Comparison of ENCODE assay signal across 7 cellular contexts in the genomic region with DNA sequence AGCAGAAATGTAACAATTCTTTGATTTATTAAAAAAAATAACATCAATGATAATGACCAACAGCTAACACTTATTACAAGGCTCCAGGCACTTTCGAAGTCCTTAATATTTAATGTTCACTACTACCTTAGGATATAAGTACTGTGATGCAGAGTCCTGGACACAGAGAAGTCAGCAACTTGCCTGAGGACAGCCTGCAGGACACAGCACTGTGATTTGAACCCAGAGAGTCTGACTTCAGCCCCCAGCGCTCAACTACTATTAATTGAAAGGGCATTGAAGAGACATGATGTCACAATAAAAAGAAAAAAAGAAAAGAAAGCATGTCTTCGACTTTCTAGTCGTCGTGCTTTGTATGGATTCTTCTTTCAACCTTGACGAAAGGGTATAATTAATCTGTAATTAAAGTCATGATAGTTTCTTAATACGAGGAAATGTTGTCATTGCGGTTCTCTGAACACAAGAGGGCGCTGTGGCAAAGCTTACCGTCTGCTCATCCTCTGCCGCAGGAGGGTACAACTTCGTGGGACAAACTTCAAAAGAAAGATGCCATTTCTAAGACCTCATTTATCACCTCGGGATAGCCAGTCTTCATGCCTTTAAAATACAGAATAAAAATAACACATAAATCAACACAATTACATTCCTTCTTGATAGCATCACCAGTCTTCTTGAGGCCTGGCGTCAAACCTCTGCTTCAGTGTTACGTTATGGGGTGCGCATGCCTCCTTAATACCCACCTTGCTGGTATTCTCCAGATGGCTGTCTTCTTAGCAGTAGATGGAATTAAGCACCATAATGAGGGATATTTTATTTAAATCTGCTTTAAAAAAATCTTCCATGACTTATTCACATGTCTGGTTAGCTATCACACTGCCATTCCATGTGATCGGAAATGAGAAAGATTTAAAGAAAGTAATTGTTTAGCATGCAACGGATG.
DNase-seq lines count a peak whose midpoint lies in the region; ATAC-seq and TF ChIP-seq lines count a peak whose summit lies in the region.

No MANE protein-coding gene starts in this region.

- H3K27me3 Mint-ChIP-seq in brain (no peaks in the 10 kb centered on the region), immature natural killer cell (ENCODE audit: low read depth in 3 of 3) (no peaks in the 10 kb centered on the region)

- DNase-seq in NCI-H1105 (lab: John Stamatoyannopoulos, UW) (peak; percentile 27), T-helper 9 cell (peak; percentile 54), immature natural killer cell (peak; percentile 48 to 58 (median 52))
- peak; percentile 16 to 32 for DNase-seq in stimulated activated CD4-positive, alpha-beta T cell treated with anti-CD3 and anti-CD28 coated beads, Interleukin-15, amount 100 ng/mL, for 48 hours (ENCODE audit: low read depth in 2 of 2)

- peak; percentile 70 for TF ChIP-seq CTCF in GM12874 (IDR thresholded peaks at IDR 0.05; ENCODE audit: insufficient read depth, low read depth, low read length)
- peak; percentile 89 to 97 for TF ChIP-seq CTCF in brain (conservative IDR thresholded peaks at IDR 0.05)

- peaks cover 39% of the 10 kb centered on the region for H3K4me1 Mint-ChIP-seq in brain
- H3K4me1 Mint-ChIP-seq in immature natural killer cell: peaks cover 37 to 42% of the 10 kb centered on the region in 2 donors

- H3K4me3 Mint-ChIP-seq in brain: peak overlapping the region in 1 of 5 experiments; percentile 4
- peak overlapping the region in 1 of 5 donors; percentile 8 for H3K4me3 Mint-ChIP-seq in immature natural killer cell

- H3K27ac Mint-ChIP-seq in brain: peak overlapping the region in 2 of 5 experiments; percentile 53 to 56
- no peak overlapping the region for H3K27ac Mint-ChIP-seq in immature natural killer cell

- H3K9me3 Mint-ChIP-seq in brain: no peaks in the 10 kb centered on the region
- no peaks in the 10 kb centered on the region for H3K9me3 Mint-ChIP-seq in immature natural killer cell

- ATAC-seq in GM18519 (IDR thresholded peaks at IDR 0.05; ENCODE audit: low FRiP score, unreplicated experiment): no peak

- H3K36me3 Mint-ChIP-seq in brain (no peaks in the 10 kb centered on the region), immature natural killer cell (no peaks in the 10 kb centered on the region)
